In the genomic region with DNA sequence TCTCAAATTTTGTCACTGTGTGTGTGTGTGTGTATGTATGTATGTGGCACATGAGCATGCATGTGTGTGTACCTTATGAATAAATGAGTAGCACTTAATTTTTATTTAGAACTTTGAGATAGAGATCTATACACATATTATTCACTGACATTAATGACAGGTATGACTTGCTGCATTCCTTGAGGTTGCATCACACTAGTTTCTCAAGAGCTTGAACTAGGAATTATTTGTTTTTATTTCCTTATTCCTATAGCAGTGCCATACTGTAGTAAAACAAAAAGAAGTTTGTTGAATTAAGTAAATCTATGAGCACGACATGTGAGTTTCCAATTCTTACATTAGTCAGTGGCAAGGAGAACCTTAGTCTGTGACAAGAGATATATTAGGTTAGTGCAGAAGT, we compare ENCODE assay signal across 20 cellular contexts.
DNase-seq lines count a peak whose midpoint lies in the region; TF ChIP-seq lines count a peak whose summit lies in the region.
"Had no signal": no experiment of that assay in that cellular context is flagged by ENCODE, and none has a peak within 500 bp of the region (broad histone marks: within the 10 kb centered on the region; RNA-seq: fewer than 3 reads in every experiment).

No MANE protein-coding gene starts in this region.

- no peak overlapping the region for H3K27ac Mint-ChIP-seq in T-helper 2 cell treated with Interferon-gamma antibody and Interleukin-4, amounts not matched to agents 5 μg/mL and 100 μg/mL, for 36 hours
- H3K27ac Mint-ChIP-seq: B cell, naive B cell, T-cell had no signal

- no peak overlapping the region for H3K4ac ChIP-seq in trophoblast cell (ENCODE audit: low read depth, low read length)

- no peak overlapping the region for H3K14ac ChIP-seq in trophoblast cell (ENCODE audit: low read length)

- no peak overlapping the region for H2BK120ac ChIP-seq in trophoblast cell (ENCODE audit: insufficient read depth, low read length, poor library complexity)

- CTCF ChIA-PET in RWPE1 (lab: Yijun Ruan, JAX) = no interaction called here
- CTCF ChIA-PET in GM10248 (lab: Yijun Ruan, JAX) = interaction anchor here (0.9 kb wide), 1 partner anchor 18 kb away, joined by 3 read pairs; no protein-coding TSS in a partner anchor

- H3K27me3 ChIP-seq in fibroblast of lung (ENCODE audit: control insufficient read depth, insufficient read depth, low read length) (no peaks in the 10 kb centered on the region), trophoblast cell (ENCODE audit: insufficient read depth, low read length) (no peaks in the 10 kb centered on the region), right atrium auricular region (no peaks in the 10 kb centered on the region)
- H3K27me3 ChIP-seq: ascending aorta, stomach had no signal

- H3K4me1 Mint-ChIP-seq in T-helper 2 cell treated with Interferon-gamma antibody and Interleukin-4, amounts not matched to agents 5 μg/mL and 100 μg/mL, for 36 hours (ENCODE audit: low read depth) = no peaks in the 10 kb centered on the region
- H3K4me1 Mint-ChIP-seq: B cell, naive B cell, T-cell, WTC11 had no signal

- H3K4me1 ChIP-seq in fibroblast of lung (ENCODE audit: control insufficient read depth, extremely low read depth, insufficient read depth, low read length) (peaks cover 2% of the 10 kb centered on the region), trophoblast cell (ENCODE audit: control insufficient read depth in 1 of 2, insufficient read depth in 2 of 2, low read length in 2 of 2) (no peaks in the 10 kb centered on the region), right atrium auricular region (peaks cover 0 to 6% of the 10 kb centered on the region in 2 donors)
- H3K4me1 ChIP-seq: ascending aorta, stomach had no signal

- H3K4me2 ChIP-seq in fibroblast of lung (ENCODE audit: extremely low read depth, insufficient read depth, low read length) (no peak overlapping the region), trophoblast cell (ENCODE audit: low read length) (no peak overlapping the region)

- TF ChIP-seq CTCF in RWPE1 (conservative IDR thresholded peaks at IDR 0.05; ENCODE audit: low read depth) (no peak), fibroblast of lung (conservative IDR thresholded peaks at IDR 0.05 in 1 of 2, IDR thresholded peaks at IDR 0.05 in 1 of 2; ENCODE audit: low read depth in 1 of 2, low read length in 2 of 2) (no peak), GM10248 (IDR thresholded peaks at IDR 0.05; ENCODE audit: control extremely low read depth, extremely low read depth, low read depth, missing control alignments) (no peak), right atrium auricular region (IDR thresholded peaks at IDR 0.05) (no peak)

- H3K4me3 ChIP-seq in fibroblast of lung (replicated peaks in 1 of 4; ENCODE audit: control extremely low read depth in 1 of 4, insufficient read depth in 1 of 4, low read depth in 3 of 4, low read length in 4 of 4) (no peak overlapping the region), trophoblast cell (ENCODE audit: low read depth, low read length) (no peak overlapping the region), right atrium auricular region (no peak overlapping the region)
- H3K4me3 ChIP-seq: ascending aorta, stomach had no signal

- no peak overlapping the region for H4K12ac ChIP-seq in trophoblast cell (ENCODE audit: low read depth, low read length)

- no peaks in the 10 kb centered on the region for H3K79me1 ChIP-seq in trophoblast cell (ENCODE audit: low read length)

- DNase-seq in EL (peak; percentile 46), RWPE1 (ENCODE audit: low spot score) (peak; percentile 14), fibroblast of lung (ENCODE audit: low read depth in 2 of 2) (peak; percentile 60 to 70), trophoblast cell (peak; percentile 27 to 80), GM10248 (ENCODE audit: extremely low spot score) (no peak), right atrium auricular region (ENCODE audit: low spot score) (no peak), middle frontal gyrus (ENCODE audit: extremely low spot score, low spot score) (no peak)
- DNase-seq in T-helper 2 cell treated with Interferon-gamma antibody and Interleukin-4, amounts not matched to agents 5 μg/mL and 100 μg/mL, for 36 hours (ENCODE audit: low spot score) = no peak
- DNase-seq: activated effector memory CD4-positive, alpha-beta T cell treated with anti-CD3 and anti-CD28 coated beads, Interleukin-2, amount 50 U/mL, for 16 hours; dermis blood vessel endothelial cell; H7; left ventricle myocardium superior; naive B cell; NCI-H2081 treated with DMSO at 0.1 percent for 48 hours; NCI-H748 treated with DMSO at 0.1 percent for 48 hours; stomach; T-cell had no signal

- H4K20me1 ChIP-seq in fibroblast of lung (ENCODE audit: control insufficient read depth, extremely low read depth, insufficient read depth, low read length) = no peaks in the 10 kb centered on the region

- peaks cover 29% of the 10 kb centered on the region for H3K9me3 Mint-ChIP-seq in T-helper 2 cell treated with Interferon-gamma antibody and Interleukin-4, amounts not matched to agents 5 μg/mL and 100 μg/mL, for 36 hours
- H3K9me3 Mint-ChIP-seq: WTC11 had no signal

- no peak overlapping the region for H2AFZ ChIP-seq in fibroblast of lung (ENCODE audit: low read length)
- no peak overlapping the region for H2AFZ ChIP-seq in trophoblast cell (ENCODE audit: insufficient read depth, low read length, poor library complexity)

- no peak overlapping the region for H3K23ac ChIP-seq in trophoblast cell (ENCODE audit: low read length)

- H2AK5ac ChIP-seq in trophoblast cell (ENCODE audit: low read length) = no peak overlapping the region

- no peaks in the 10 kb centered on the region for H3K27me3 Mint-ChIP-seq in T-helper 2 cell treated with Interferon-gamma antibody and Interleukin-4, amounts not matched to agents 5 μg/mL and 100 μg/mL, for 36 hours (ENCODE audit: low read depth)
- H3K27me3 Mint-ChIP-seq: B cell, naive B cell, T-cell had no signal

- H3K27ac ChIP-seq in RWPE1 (no peak overlapping the region), fibroblast of lung (ENCODE audit: insufficient read depth, low read length) (no peak overlapping the region), trophoblast cell (ENCODE audit: low read depth, low read length) (no peak overlapping the region), right atrium auricular region (no peak overlapping the region)
- H3K27ac ChIP-seq: ascending aorta, stomach had no signal

- POLR2A ChIA-PET in RWPE1 (lab: Yijun Ruan, JAX; ENCODE audit: low non-redundant PET) (no interaction called here), GM10248 (lab: Yijun Ruan, JAX) (no interaction called here)

- no peak overlapping the region for H2BK12ac ChIP-seq in trophoblast cell (ENCODE audit: low read length)

- no peaks in the 10 kb centered on the region for H3K36me3 Mint-ChIP-seq in T-helper 2 cell treated with Interferon-gamma antibody and Interleukin-4, amounts not matched to agents 5 μg/mL and 100 μg/mL, for 36 hours (ENCODE audit: low read depth)
- H3K36me3 Mint-ChIP-seq: naive B cell, T-cell, WTC11 had no signal

- no peak overlapping the region for H2BK5ac ChIP-seq in trophoblast cell (ENCODE audit: low read depth, low read length, poor library complexity)

- H3K9me3 ChIP-seq in fibroblast of lung (ENCODE audit: control insufficient read depth, insufficient read depth, low read depth, low read length) (no peaks in the 10 kb centered on the region), trophoblast cell (ENCODE audit: insufficient read depth, low read depth, low read length) (no peaks in the 10 kb centered on the region), right atrium auricular region (no peaks in the 10 kb centered on the region)
- H3K9me3 ChIP-seq: ascending aorta, stomach had no signal

- H3K79me2 ChIP-seq in fibroblast of lung (ENCODE audit: control insufficient read depth, insufficient read depth, low read length) = no peaks in the 10 kb centered on the region
- H3K79me2 ChIP-seq in trophoblast cell (ENCODE audit: control insufficient read depth, insufficient read depth, low read length, poor library complexity) = no peaks in the 10 kb centered on the region

- H3K18ac ChIP-seq in trophoblast cell (ENCODE audit: low read length) = no peak overlapping the region

- no peak overlapping the region for H4K91ac ChIP-seq in trophoblast cell (ENCODE audit: low read depth, low read length)

- H4K8ac ChIP-seq in trophoblast cell (ENCODE audit: low read depth, low read length) = no peak overlapping the region

- H3K36me3 ChIP-seq in fibroblast of lung (ENCODE audit: control insufficient read depth, insufficient read depth, low read length) = no peaks in the 10 kb centered on the region
- H3K36me3 ChIP-seq in trophoblast cell (ENCODE audit: control insufficient read depth in 1 of 2, insufficient read depth in 2 of 2, low read length in 2 of 2) = no peaks in the 10 kb centered on the region
- H3K36me3 ChIP-seq in right atrium auricular region = no peaks in the 10 kb centered on the region
- H3K36me3 ChIP-seq: ascending aorta, stomach had no signal

- H3K4me3 Mint-ChIP-seq in T-helper 2 cell treated with Interferon-gamma antibody and Interleukin-4, amounts not matched to agents 5 μg/mL and 100 μg/mL, for 36 hours = no peak overlapping the region
- H3K4me3 Mint-ChIP-seq: B cell, naive B cell, T-cell, WTC11 had no signal

- H3K9ac ChIP-seq in fibroblast of lung (ENCODE audit: insufficient read depth, low read length) (no peak overlapping the region), trophoblast cell (ENCODE audit: low read length) (no peak overlapping the region)

- WGBS in trophoblast cell (ENCODE audit: extremely low coverage, insufficient coverage, insufficient read length) = no CpG with 5 or more reads among the region's 1 CpG

Comparison
In these comparisons a context has a peak if more than half of its experiments do, and no peak if none do; other contexts are left out.
1. DNase-seq: peak in EL (single experiment), RWPE1 (single experiment), fibroblast of lung (2 of 2) and trophoblast cell (2 of 2); none in GM10248 (single experiment), T-helper 2 cell treated with Interferon-gamma antibody and Interleukin-4, amounts not matched to agents 5 μg/mL and 100 μg/mL, for 36 hours (single experiment), right atrium auricular region (single experiment) and middle frontal gyrus (single experiment).